In genomic region chr12:68807576-68808387, GRCh38 we compare ENCODE assay signal across 8 cellular contexts. TPM values are rescaled to one million over a fixed set of nuclear protein-coding genes. Genes with fewer than 3 reads are reported as not detected.
A peak's percentile ranks its signal among the peaks of the same experiment; 100 is the strongest.
DNase-seq lines count a peak whose midpoint lies in the region; ATAC-seq, FAIRE-seq and TF ChIP-seq lines count a peak whose summit lies in the region.

TSS of gene MDM2 (plus strand) at chr12:68808177. CDS start at chr12:68808478, 301 bp downstream.

- peak; percentile 74 for ATAC-seq in GM21529 (IDR thresholded peaks at IDR 0.05; ENCODE audit: unreplicated experiment)
- ATAC-seq in IMR-90 (ENCODE audit: low read depth), result peak; percentile 86

- POLR2A ChIA-PET in IMR-90 (lab: Charles Lee; ENCODE audit: unreplicated experiment), result interaction anchor here (0.6 to 0.9 kb wide), 3 partner anchors 55 to 437 kb away, joined by 3 to 11 read pairs (median 6); no protein-coding TSS in a partner anchor
- POLR2A ChIA-PET in endothelial cell of umbilical vein (lab: Charles Lee), result interaction anchor here (0.6 to 3.0 kb wide), 6 partner anchors 10 to 62 kb away, joined by 3 to 21 read pairs (median 6); partner anchors contain the start of gene SLC35E3

- H3K9ac ChIP-seq in IMR-90 (ENCODE audit: low read depth, low read length) (peak within 1 kb of the TSS; percentile 100), OCI-LY3 (ENCODE audit: low read length) (peak within 1 kb of the TSS; percentile 99), endothelial cell of umbilical vein (replicated peaks; ENCODE audit: extremely low read depth, insufficient read depth, low read length) (peak within 1 kb of the TSS; percentile 95)

- H3K4me1 ChIP-seq in IMR-90 (ENCODE audit: control insufficient read depth, insufficient read depth, low read length), result peaks cover 2% of the 10 kb centered on the region; the same call in 1 of the 2 replicates
- H3K4me1 ChIP-seq in OCI-LY3 (ENCODE audit: low read length), result no peaks in the 10 kb centered on the region
- H3K4me1 ChIP-seq in endothelial cell of umbilical vein (ENCODE audit: control insufficient read depth, extremely low read depth, insufficient read depth, low read length), result peaks cover 3% of the 10 kb centered on the region
- peaks cover 30% of the 10 kb centered on the region for H3K4me1 ChIP-seq in mononuclear cell (ENCODE audit: insufficient read depth, low read length)

- H3K27me3 ChIP-seq in IMR-90 (ENCODE audit: control insufficient read depth, insufficient read depth, low read length) (no peaks in the 10 kb centered on the region), OCI-LY3 (ENCODE audit: low read depth, low read length) (no peaks in the 10 kb centered on the region), endothelial cell of umbilical vein (ENCODE audit: control insufficient read depth in 2 of 2, insufficient read depth in 2 of 2, low read length in 2 of 2) (no peaks in the 10 kb centered on the region), mononuclear cell (ENCODE audit: insufficient read depth, low read length) (no peaks in the 10 kb centered on the region)

- H2AK9ac ChIP-seq in IMR-90 (replicated peaks; ENCODE audit: low read depth, low read length, poor library complexity), result peak within 1 kb of the TSS; percentile 99

- H2BK5ac ChIP-seq in IMR-90 (ENCODE audit: low read depth, low read length, poor library complexity, severe bottlenecking), result peak within 1 kb of the TSS; percentile 99

- TF ChIP-seq RAD21 in IMR-90 (IDR thresholded peaks at IDR 0.05; ENCODE audit: low read length), result 0 out of 2 replicates have a peak, but pooled peaks have one; percentile 32

- FAIRE-seq in endothelial cell of umbilical vein (lab: Jason Lieb, UNC), result peak; percentile 77

- H2BK15ac ChIP-seq in IMR-90 (ENCODE audit: low read depth, low read length), result peak within 1 kb of the TSS; percentile 51; the same call in 2 of the 3 replicates

- H4K20me1 ChIP-seq in IMR-90 (ENCODE audit: insufficient read depth, low read length) (peaks cover 7% of the 10 kb centered on the region), OCI-LY3 (ENCODE audit: insufficient read depth, low read length) (peaks cover 7% of the 10 kb centered on the region), endothelial cell of umbilical vein (replicated peaks; ENCODE audit: control insufficient read depth, extremely low read depth, insufficient read depth, low read length) (peaks cover 9% of the 10 kb centered on the region)

- H3K4me2 ChIP-seq in IMR-90 (ENCODE audit: low read depth, low read length) (peak within 1 kb of the TSS; percentile 72), OCI-LY3 (ENCODE audit: low read length) (peak within 1 kb of the TSS; percentile 74), endothelial cell of umbilical vein (ENCODE audit: insufficient read depth, low read length) (peak within 1 kb of the TSS; percentile 65)

- H3K56ac ChIP-seq in IMR-90 (ENCODE audit: extremely low read depth, insufficient read depth, low read length), result peak within 1 kb of the TSS; percentile 92

- peak within 1 kb of the TSS; percentile 96 for H3K18ac ChIP-seq in IMR-90 (ENCODE audit: low read depth, low read length)

- peak within 1 kb of the TSS; percentile 96 for H3K4me3 ChIP-seq in IMR-90 (ENCODE audit: insufficient read depth, low read depth, low read length)
- H3K4me3 ChIP-seq in OCI-LY3 (ENCODE audit: low read length), result peak within 1 kb of the TSS; percentile 92
- H3K4me3 ChIP-seq in endothelial cell of umbilical vein (replicated peaks in 1 of 3; ENCODE audit: insufficient read depth in 1 of 3, low read depth in 1 of 3, low read length in 3 of 3), result peak within 1 kb of the TSS; percentile 57 to 82 (median 68)
- H3K4me3 ChIP-seq in mononuclear cell (ENCODE audit: low read length), result peak within 1 kb of the TSS; percentile 96

- no peaks in the 10 kb centered on the region; the same call in 1 of the 2 replicates for H3K9me1 ChIP-seq in IMR-90 (ENCODE audit: insufficient read depth, low read length)
- no peaks in the 10 kb centered on the region for H3K9me1 ChIP-seq in endothelial cell of umbilical vein (replicated peaks; ENCODE audit: control insufficient read depth, extremely low read depth, insufficient read depth, low read length)

- H4K5ac ChIP-seq in IMR-90 (ENCODE audit: low read depth, low read length), result peak within 1 kb of the TSS; percentile 88

- in situ Hi-C loops in IMR-90 (cut with MboI; ENCODE audit: low sequenced_read_pairs), result no loop called here

- dilution Hi-C loops in IMR-90 (cut with HindIII; ENCODE audit: low sequenced_read_pairs, unreplicated experiment) (no loop called here), endothelial cell of umbilical vein (cut with MboI; ENCODE audit: extremely low pct_ligation_motif_present, low sequenced_read_pairs) (no loop called here)

- H2BK120ac ChIP-seq in IMR-90 (ENCODE audit: low read depth, low read length), result peak within 1 kb of the TSS; percentile 81

- H3K14ac ChIP-seq in IMR-90 (replicated peaks; ENCODE audit: low read depth, low read length), result peak within 1 kb of the TSS; percentile 92

- H2AFZ ChIP-seq in IMR-90 (replicated peaks; ENCODE audit: low read length, poor library complexity) (peak within 1 kb of the TSS; percentile 86), OCI-LY3 (ENCODE audit: low read depth, low read length) (peak within 1 kb of the TSS; percentile 99), endothelial cell of umbilical vein (ENCODE audit: low read depth, low read length) (peak within 1 kb of the TSS; percentile 54)

- DNase-seq in DMS53 (lab: John Stamatoyannopoulos, UW), result peak; percentile 98
- peak; percentile 81 for DNase-seq in IMR-90
- peak; percentile 97 for DNase-seq in activated CD8-positive, alpha-beta memory T cell treated with anti-CD3 and anti-CD28 coated beads, Interleukin-2, amount 50 U/mL, for 48 hours
- peak; percentile 88 for DNase-seq in endothelial cell of umbilical vein (ENCODE audit: low read depth, low spot score)
- peak; percentile 88 to 95 for DNase-seq in stimulated activated CD8-positive, alpha-beta memory T cell treated with anti-CD3 and anti-CD28 coated beads, Interleukin-4, amount 100 ng/mL, for 1 hour (ENCODE audit: low read depth in 2 of 2, low spot score in 1 of 2)

- H3K27ac ChIP-seq in IMR-90 (ENCODE audit: insufficient read depth, low read length), result peak within 1 kb of the TSS; percentile 100
- peak within 1 kb of the TSS; percentile 87 for H3K27ac ChIP-seq in OCI-LY3 (ENCODE audit: low read length)
- peak within 1 kb of the TSS; percentile 82 for H3K27ac ChIP-seq in endothelial cell of umbilical vein (ENCODE audit: insufficient read depth, low read depth, low read length)

- H2BK20ac ChIP-seq in IMR-90 (ENCODE audit: low read depth, low read length), result peak within 1 kb of the TSS; percentile 50; the same call in 1 of the 2 replicates

- H4K91ac ChIP-seq in IMR-90 (ENCODE audit: insufficient read depth, low read depth, low read length), result peak within 1 kb of the TSS; percentile 96

- peak within 1 kb of the TSS; percentile 51 to 97 for H4K8ac ChIP-seq in IMR-90 (ENCODE audit: low read depth in 2 of 2, low read length in 2 of 2)

- CTCF ChIA-PET in IMR-90 (lab: Yijun Ruan, JAX) (interaction anchor here (0.8 kb wide), 1 partner anchor 45 kb away, joined by 3 read pairs; no protein-coding TSS in a partner anchor), endothelial cell of umbilical vein (lab: Charles Lee) (interaction anchor here (0.9 to 3.0 kb wide), 12 partner anchors 12 to 243 kb away, joined by 3 to 35 read pairs (median 4); partner anchors contain the start of gene SLC35E3)

- H2AK5ac ChIP-seq in IMR-90 (ENCODE audit: low read depth, low read length), result peak within 1 kb of the TSS; percentile 88

- H3K79me2 ChIP-seq in OCI-LY3 (ENCODE audit: low read length) (peaks cover 48% of the 10 kb centered on the region), endothelial cell of umbilical vein (ENCODE audit: control insufficient read depth, insufficient read depth, low read length) (peaks cover 43% of the 10 kb centered on the region)

- TF ChIP-seq CTCF in IMR-90 (conservative IDR thresholded peaks at IDR 0.05; ENCODE audit: low read depth, low read length) (peak; percentile 77), OCI-LY3 (IDR thresholded peaks at IDR 0.05; ENCODE audit: low read depth, low read length) (peak; percentile 55), endothelial cell of umbilical vein (IDR thresholded peaks at IDR 0.05; ENCODE audit: extremely low read depth in 1 of 2, insufficient read depth in 1 of 2, low read depth in 1 of 2, low read length in 2 of 2) (peak; percentile 83 to 87)

- H3K9me3 ChIP-seq in IMR-90 (ENCODE audit: control insufficient read depth, insufficient read depth, low read length), result no peaks in the 10 kb centered on the region
- H3K9me3 ChIP-seq in OCI-LY3 (ENCODE audit: insufficient read depth, low read length), result no peaks in the 10 kb centered on the region
- H3K9me3 ChIP-seq in endothelial cell of umbilical vein (replicated peaks; ENCODE audit: control insufficient read depth, insufficient read depth, low read length), result no peaks in the 10 kb centered on the region
- no peaks in the 10 kb centered on the region for H3K9me3 ChIP-seq in mononuclear cell (ENCODE audit: low read depth, low read length)

- 0% methylated on average over 29 of the region's 72 CpGs; no CpG with 5 or more reads in 1 of the 2 experiments for WGBS in IMR-90 (ENCODE audit: extremely low coverage in 2 of 2, insufficient read length in 1 of 2), 2 experiments

- TF ChIP-seq POLR2A in IMR-90 (IDR thresholded peaks at IDR 0.05; ENCODE audit: low read depth, low read length) (peak; percentile 82), endothelial cell of umbilical vein (IDR thresholded peaks at IDR 0.05; ENCODE audit: low read depth, low read length) (peak; percentile 73)

- intact Hi-C loops in IMR-90 (cut with micrococcal nuclease), result loop anchor here (1.0 to 10.0 kb wide), 5 partner anchors 61 to 765 kb away; partner anchors contain the start of genes IL26, MDM1 and SLC35E3
- intact Hi-C loops in endothelial cell of umbilical vein (cut with micrococcal nuclease), result loop anchor here (1.0 to 10.0 kb wide), 9 partner anchors 15 to 583 kb away; partner anchors contain the start of genes IL26, MDM1, NUP107 and RAP1B

- peaks cover 6 to 11% of the 10 kb centered on the region in 2 experiments for H3K79me1 ChIP-seq in IMR-90 (ENCODE audit: low read depth in 1 of 2, low read length in 2 of 2)

- peak within 1 kb of the TSS; percentile 98 for H3K23ac ChIP-seq in IMR-90 (ENCODE audit: low read depth, low read length)

- peaks cover 13% of the 10 kb centered on the region for H3K36me3 ChIP-seq in IMR-90 (ENCODE audit: control insufficient read depth, insufficient read depth, low read length)
- H3K36me3 ChIP-seq in OCI-LY3 (replicated peaks; ENCODE audit: low read depth, low read length), result peaks cover 18% of the 10 kb centered on the region
- H3K36me3 ChIP-seq in endothelial cell of umbilical vein (ENCODE audit: control insufficient read depth in 2 of 2, extremely low read depth in 1 of 2, insufficient read depth in 2 of 2, low read length in 2 of 2), result peaks cover 0 to 12% of the 10 kb centered on the region in 2 experiments

- H3K4ac ChIP-seq in IMR-90 (ENCODE audit: low read depth, low read length), result peak within 1 kb of the TSS; percentile 87

- BruUV-seq in IMR-90 (replicated peaks; lab: Mats Ljungman, UMichigan), result no TSS peak
- no TSS peak for BruUV-seq in endothelial cell of umbilical vein (replicated peaks; lab: Mats Ljungman, UMichigan)

RNA-seq across cellular contexts. Expression of gene MDM2, which starts in this region (rescaled TPM):
- 196 and 235 TPM in 2 replicates for total RNA-seq in IMR-90 (2012; rRNA removed)
- polyA plus RNA-seq in IMR-90 (2012; rRNA removed), result 21.0 and 21.9 TPM in 2 replicates
- 10.1 and 22.8 TPM in 2 replicates for polyA plus RNA-seq in IMR-90 (2012; cell fraction: cytosol; rRNA removed)
- polyA plus RNA-seq in IMR-90 (2012; cell fraction: nucleus; rRNA removed; ENCODE audit: low replicate concordance), result 11.7 and 38.6 TPM in 2 replicates
- 270 and 276 TPM in 2 replicates for total RNA-seq in endothelial cell of umbilical vein
- polyA plus RNA-seq in endothelial cell of umbilical vein, result 12.2 and 16.7 TPM in 2 replicates
- polyA plus RNA-seq in endothelial cell of umbilical vein (2011; cell fraction: cytosol; rRNA removed), result 19.5 and 20.9 TPM in 2 replicates
- polyA plus RNA-seq in endothelial cell of umbilical vein (2011; cell fraction: nucleus; rRNA removed), result 92.1 and 112 TPM in 2 replicates
- polyA plus RNA-seq in endothelial cell of umbilical vein (2012), result 88.0 and 129 TPM in 2 replicates
- polyA minus RNA-seq in endothelial cell of umbilical vein, result 121 and 123 TPM in 2 replicates
- 37.3 TPM for polyA minus RNA-seq in endothelial cell of umbilical vein (2011; cell fraction: cytosol; rRNA and poly(A)+ RNA removed)
- polyA minus RNA-seq in endothelial cell of umbilical vein (2011; cell fraction: nucleus; rRNA and poly(A)+ RNA removed), result 167 and 236 TPM in 2 replicates
- 109 TPM for total RNA-seq in mononuclear cell

Comparison
In these comparisons a context has a peak if more than half of its experiments do, and no peak if none do; other contexts are left out.
1. Peak in every context shown above with its lines: DNase-seq, ATAC-seq, H3K4me3 ChIP-seq and H3K27ac ChIP-seq.